Comparison of ENCODE assay signal across 10 cellular contexts in the genomic region with DNA sequence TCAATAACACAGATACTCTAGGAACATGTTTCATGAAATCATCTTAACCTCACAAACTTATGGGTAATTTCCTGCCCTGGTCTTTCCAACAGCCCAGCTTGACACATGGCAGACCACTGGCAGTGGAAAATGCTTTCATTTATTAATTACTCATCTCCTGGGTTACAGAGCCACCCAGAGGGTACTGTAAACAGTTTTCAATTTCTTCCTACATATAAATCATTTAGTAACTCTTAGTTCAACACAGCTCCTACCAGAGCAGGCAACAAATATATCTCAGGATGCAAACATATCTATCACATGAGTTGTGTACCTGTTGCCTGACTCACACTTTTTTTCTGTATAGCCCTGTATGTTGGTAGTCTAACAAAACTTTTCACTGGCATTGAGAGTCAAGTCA.
"Had no signal": no experiment of that assay in that cellular context is flagged by ENCODE, and none has a peak within 500 bp of the region (broad histone marks: within the 10 kb centered on the region; RNA-seq: fewer than 3 reads in every experiment).

No MANE protein-coding gene starts in this region.

- H3K9me3 ChIP-seq: adrenal gland, esophagus muscularis mucosa, sigmoid colon had no signal

- H3K27ac ChIP-seq: adrenal gland, esophagus muscularis mucosa, sigmoid colon had no signal

- H3K27me3 ChIP-seq: adrenal gland, esophagus muscularis mucosa, sigmoid colon had no signal

- H3K4me1 ChIP-seq: adrenal gland, esophagus muscularis mucosa had no signal

- H3K36me3 ChIP-seq: adrenal gland, esophagus muscularis mucosa, sigmoid colon had no signal

- H3K4me3 ChIP-seq: adrenal gland, esophagus muscularis mucosa, sigmoid colon had no signal

- DNase-seq: activated naive CD4-positive, alpha-beta T cell treated with anti-CD3 and anti-CD28 coated beads, Interleukin-2, amount 50 U/mL, for 16 hours; adrenal gland; head of caudate nucleus; sigmoid colon; stimulated activated CD4-positive, alpha-beta T cell treated with anti-CD3 and anti-CD28 coated beads, Interleukin-12 subunit alpha, Interleukin-12 subunit beta, amount 100 ng/mL, for 4 hours; stimulated activated naive CD4-positive, alpha-beta T cell treated with Interleukin-2 at 50 U/mL for 16 hours; trophoblast cell had no signal

- FAIRE-seq: colon, islet of Langerhans had no signal
